Comparison of ENCODE assay signal across 25 cellular contexts in the genomic region with DNA sequence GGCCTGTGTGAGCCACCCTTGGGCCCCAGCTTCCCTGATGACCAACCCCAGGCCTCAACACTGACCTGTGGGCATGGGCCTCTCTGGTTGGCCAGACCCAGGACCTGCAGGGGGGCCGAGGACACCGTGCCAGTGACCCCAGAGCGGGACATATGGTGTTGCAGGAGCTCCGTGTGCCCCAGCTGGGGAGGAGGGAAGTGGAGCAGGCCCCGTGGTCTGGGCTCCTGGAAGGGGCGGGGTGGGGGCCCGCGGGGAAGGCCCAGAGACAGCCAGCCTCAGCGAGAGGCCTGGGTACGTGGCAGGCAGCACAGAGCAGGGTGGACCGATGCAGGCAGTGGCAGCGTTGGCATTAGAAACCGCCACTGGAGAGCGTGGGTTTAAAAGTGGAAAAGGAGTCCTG. TPM values are rescaled to one million over a fixed set of nuclear protein-coding genes. Genes with fewer than 3 reads are reported as not detected.
A peak's percentile ranks its signal among the peaks of the same experiment; 100 is the strongest.
DNase-seq lines count a peak whose midpoint lies in the region; ATAC-seq, FAIRE-seq and TF ChIP-seq lines count a peak whose summit lies in the region.
"Had no signal": no experiment of that assay in that cellular context is flagged by ENCODE, and none has a peak within 500 bp of the region (broad histone marks: within the 10 kb centered on the region; RNA-seq: fewer than 3 reads in every experiment).

No MANE protein-coding gene starts in this region.

- no peak overlapping the region for H3K56ac ChIP-seq in H1 (replicated peaks; ENCODE audit: insufficient read length, low read depth, low read length)

- CTCF ChIA-PET in K562 (lab: Yijun Ruan, JAX; ENCODE audit: low intra/inter-chr PET ratio) (no interaction called here), H1 (lab: Charles Lee; ENCODE audit: partially characterized antibody) (interaction anchor here (0.9 to 1.4 kb wide), 3 partner anchors 8 to 44 kb away, joined by 3 to 6 read pairs (median 6); no protein-coding TSS in a partner anchor)

- H4K20me1 ChIP-seq in BLaER1, result peaks cover 16% of the 10 kb centered on the region; the same call in 1 of the 2 replicates
- H4K20me1 ChIP-seq in K562 (replicated peaks; ENCODE audit: control insufficient read depth, insufficient read depth, low read length), result no peaks in the 10 kb centered on the region; the same call in 1 of the 2 replicates
- H4K20me1 ChIP-seq in H1 (replicated peaks in 1 of 2; ENCODE audit: control insufficient read depth in 1 of 2, insufficient read depth in 2 of 2, low read length in 2 of 2), result peaks cover 3 to 11% of the 10 kb centered on the region in 2 experiments

- H3K23ac ChIP-seq in H1 (ENCODE audit: insufficient read length), result no peak overlapping the region

- no peak overlapping the region for H2BK15ac ChIP-seq in H1 (ENCODE audit: low read length)

- FAIRE-seq in K562 (lab: Jason Lieb, UNC) (no peak), H1 (lab: Jason Lieb, UNC) (no peak)
- FAIRE-seq: A549, GM12878, GM18507 had no signal

- ATAC-seq in K562, result no peak
- ATAC-seq: A549; CD8-positive, alpha-beta T cell; GM12878 had no signal

- TF ChIP-seq EP300 in K562 (IDR thresholded peaks at IDR 0.05; ENCODE audit: low read length), result no peak
- no peak for TF ChIP-seq EP300 in H1 (IDR thresholded peaks at IDR 0.05; ENCODE audit: borderline replicate concordance in 1 of 2, low read depth in 2 of 2, low read length in 2 of 2)

- H3K4me1 Mint-ChIP-seq in mesothelial cell of epicardium, result no peaks in the 10 kb centered on the region

- TF ChIP-seq POLR2A in K562 (conservative IDR thresholded peaks at IDR 0.05) (no peak), H1 (IDR thresholded peaks at IDR 0.05; ENCODE audit: control extremely low read depth in 1 of 2, low read depth in 2 of 2, low read length in 2 of 2) (no peak), Peyer's patch (IDR thresholded peaks at IDR 0.05) (no peak)

- H3K4ac ChIP-seq in H1 (replicated peaks; ENCODE audit: insufficient read length, low read depth, low read length), result no peak overlapping the region

- POLR2A ChIA-PET in K562 (lab: Yijun Ruan, JAX) (interaction anchor here (0.6 kb wide), 2 partner anchors 46 to 585 kb away, joined by 3 read pairs; no protein-coding TSS in a partner anchor), H1 (lab: Charles Lee; ENCODE audit: partially characterized antibody) (interaction anchor here (3.0 kb wide), 1 partner anchor 15 kb away, joined by 12 read pairs; no protein-coding TSS in a partner anchor)

- H4K8ac ChIP-seq in H1 (ENCODE audit: extremely low read depth, insufficient read depth, low read length), result peak overlapping the region; percentile 42; the same call in 1 of the 2 replicates

- H2BK5ac ChIP-seq in H1 (ENCODE audit: low read depth, low read length), result no peak overlapping the region

- H4K5ac ChIP-seq in H1 (ENCODE audit: insufficient read length, low read depth, low read length), result no peak overlapping the region

- H3K4me3 ChIP-seq in BLaER1 (peak overlapping the region; percentile 56), K562 (no peak overlapping the region), H1 (ENCODE audit: extremely low read depth in 1 of 4, insufficient read depth in 2 of 4, low read depth in 3 of 4, low read length in 4 of 4) (no peak overlapping the region), Peyer's patch (no peak overlapping the region)
- H3K4me3 ChIP-seq: A549, GM12878, GM23248 had no signal

- intact Hi-C loops in K562 (cut with micrococcal nuclease), result no loop called here

- H3K79me1 ChIP-seq in H1 (ENCODE audit: low read depth, low read length), result peaks cover 12% of the 10 kb centered on the region

- H3K18ac ChIP-seq in H1 (ENCODE audit: extremely low read depth, low read length), result no peak overlapping the region

- TF ChIP-seq CTCF in K562 (IDR thresholded peaks at IDR 0.05 in 2 of 3, conservative IDR thresholded peaks at IDR 0.05 in 1 of 3; ENCODE audit: insufficient read depth in 2 of 3, low read depth in 1 of 3, low read length in 3 of 3) (no peak), H1 (IDR thresholded peaks at IDR 0.05; ENCODE audit: control extremely low read depth in 1 of 3, insufficient read depth in 1 of 3, low read depth in 1 of 3, low read length in 3 of 3) (no peak), mesothelial cell of epicardium (IDR thresholded peaks at IDR 0.05; ENCODE audit: unreplicated experiment) (no peak), Peyer's patch (IDR thresholded peaks at IDR 0.05) (no peak)

- TF ChIP-seq RAD21 in K562 (CRISPR knock-in tag; conservative IDR thresholded peaks at IDR 0.05 in 1 of 2, IDR thresholded peaks at IDR 0.05 in 1 of 2) (no peak), H1 (IDR thresholded peaks at IDR 0.05 in 1 of 2, conservative IDR thresholded peaks at IDR 0.05 in 1 of 2; ENCODE audit: low read depth in 2 of 2, low read length in 2 of 2) (no peak)

- H3K27me3 Mint-ChIP-seq in mesothelial cell of epicardium (ENCODE audit: low read depth), result no peaks in the 10 kb centered on the region
- H3K27me3 Mint-ChIP-seq: CD4-positive, CD25-positive, alpha-beta regulatory T cell had no signal

- H3K4me1 ChIP-seq in BLaER1 (peaks cover 89% of the 10 kb centered on the region), K562 (replicated peaks in 1 of 2; ENCODE audit: control insufficient read depth in 2 of 2, insufficient read depth in 2 of 2, low read length in 2 of 2) (peaks cover 0 to 27% of the 10 kb centered on the region in 2 experiments; a peak in 1 of 5 replicates), H1 (replicated peaks in 1 of 4; ENCODE audit: control insufficient read depth in 3 of 4, insufficient read depth in 4 of 4, low read length in 3 of 4) (peaks cover 0 to 2% (median 0%) of the 10 kb centered on the region in 4 experiments; a peak in 1 of 7 replicates), Peyer's patch (no peaks in the 10 kb centered on the region)
- H3K4me1 ChIP-seq: A549, BE2C, Caco-2 had no signal

- peaks cover 26% of the 10 kb centered on the region for H3K36me3 Mint-ChIP-seq in mesothelial cell of epicardium

- H2AK5ac ChIP-seq in H1 (ENCODE audit: low read depth, low read length), result no peak overlapping the region

- no TSS peak for BruUV-seq in K562 (replicated peaks; lab: Mats Ljungman, UMichigan)

- H3K9me1 ChIP-seq in K562 (ENCODE audit: control insufficient read depth, insufficient read depth, low read length), result peaks cover 7% of the 10 kb centered on the region

- H3K4me2 ChIP-seq in BLaER1, result peak overlapping the region; percentile 96
- H3K4me2 ChIP-seq in K562 (ENCODE audit: insufficient read depth, low read length), result no peak overlapping the region
- H3K4me2 ChIP-seq in H1 (ENCODE audit: insufficient read depth in 1 of 2, low read depth in 2 of 2, low read length in 2 of 2), result no peak overlapping the region
- H3K4me2 ChIP-seq: A549 had no signal

- H3K9me3 ChIP-seq in BLaER1 (peaks cover 14% of the 10 kb centered on the region), K562 (replicated peaks; ENCODE audit: control insufficient read depth, insufficient read depth, low read depth, low read length) (no peaks in the 10 kb centered on the region), H1 (ENCODE audit: insufficient read depth in 2 of 2, low read depth in 1 of 2, low read length in 1 of 2) (peaks cover 5 to 9% of the 10 kb centered on the region in 2 experiments; a peak in 2 of 4 replicates), Peyer's patch (no peaks in the 10 kb centered on the region)
- H3K9me3 ChIP-seq: A549, BE2C, Caco-2 had no signal

- in situ Hi-C loops in G401 (cut with HindIII; ENCODE audit: low sequenced_read_pairs), result no loop called here
- in situ Hi-C loops in K562 (cut with MboI), result no loop called here

- peaks cover 17% of the 10 kb centered on the region for H3K9me3 Mint-ChIP-seq in mesothelial cell of epicardium
- H3K9me3 Mint-ChIP-seq: CD8-positive, alpha-beta T cell had no signal

- H3K9ac ChIP-seq in BLaER1 (peak overlapping the region; percentile 71), K562 (ENCODE audit: insufficient read depth in 1 of 2, low read depth in 2 of 2, low read length in 2 of 2) (no peak overlapping the region), H1 (replicated peaks in 1 of 4; ENCODE audit: extremely low read depth in 1 of 4, low read depth in 3 of 4, low read length in 3 of 4) (no peak overlapping the region)
- H3K9ac ChIP-seq: GM23248 had no signal

- H3K79me2 ChIP-seq in K562 (ENCODE audit: control insufficient read depth, insufficient read depth, low read length), result no peaks in the 10 kb centered on the region
- H3K79me2 ChIP-seq in H1 (ENCODE audit: control insufficient read depth in 1 of 2, insufficient read depth in 2 of 2, low read length in 2 of 2), result no peaks in the 10 kb centered on the region

- H3K36me3 ChIP-seq in BLaER1 (peaks cover 24% of the 10 kb centered on the region; the same call in 1 of the 2 replicates), K562 (ENCODE audit: control insufficient read depth, insufficient read depth, low read length) (peaks cover 20% of the 10 kb centered on the region; the same call in 2 of the 3 replicates), H1 (ENCODE audit: control insufficient read depth in 2 of 4, insufficient read depth in 4 of 4, low read length in 3 of 4) (peaks cover 11 to 22% (median 22%) of the 10 kb centered on the region in 4 experiments), Peyer's patch (peaks cover 0 to 35% (median 0%) of the 10 kb centered on the region in 3 donors)

- H3K23me2 ChIP-seq in H1 (ENCODE audit: low read depth, low read length), result peaks cover 5% of the 10 kb centered on the region; the same call in 1 of the 2 replicates

- H2BK12ac ChIP-seq in H1 (ENCODE audit: low read depth, low read length), result no peak overlapping the region

- DNase-seq in G401 (ENCODE audit: low spot score) (peak; percentile 59), K562 (ENCODE audit: extremely low read depth in 1 of 4, low spot score in 3 of 4) (no peak), H1 (ENCODE audit: low read depth in 1 of 2, low spot score in 2 of 2) (no peak), mesothelial cell of epicardium (ENCODE audit: low spot score in 2 of 2, unreplicated experiment in 2 of 2) (no peak), Peyer's patch (no peak), NCI-H510A (lab: John Stamatoyannopoulos, UW) (no peak)
- DNase-seq: 8988T; ACHN; AML-193; BE2C; Caco-2; CD4-positive, CD25-positive, alpha-beta regulatory T cell; CD8-positive, alpha-beta T cell; DMS153; DND-41; GDM1; GM23248; H9; HFFc6 had no signal

- no peak overlapping the region for H2BK120ac ChIP-seq in H1 (replicated peaks; ENCODE audit: low read depth, low read length)

- WGBS in K562 (ENCODE audit: insufficient coverage, low coverage, missing lambda C conversion rate), result 60% methylated on average over 2 of the region's 14 CpGs
- 94% methylated on average over 6 of the region's 14 CpGs; no CpG with 5 or more reads in 1 of the 2 experiments for WGBS in H1 (ENCODE audit: extremely low coverage in 1 of 2, insufficient coverage in 1 of 2, insufficient read length in 1 of 2, insufficient replicate concordance in 2 of 2, low coverage in 1 of 2, low lambda C conversion rate in 2 of 2, missing lambda C conversion rate in 1 of 2), 2 experiments

- no peak overlapping the region for H3K4me3 Mint-ChIP-seq in mesothelial cell of epicardium
- H3K4me3 Mint-ChIP-seq: CD4-positive, CD25-positive, alpha-beta regulatory T cell; CD8-positive, alpha-beta T cell; H9; HFFc6 had no signal

- H3K14ac ChIP-seq in H1 (ENCODE audit: insufficient read length), result no peak overlapping the region

- H2BK20ac ChIP-seq in H1 (ENCODE audit: low read length), result no peak overlapping the region

- no peak overlapping the region for H2AFZ ChIP-seq in K562 (ENCODE audit: low read depth, low read length)
- H2AFZ ChIP-seq in H1 (ENCODE audit: low read length), result no peak overlapping the region
- H2AFZ ChIP-seq: GM23248 had no signal

- H3K27ac ChIP-seq in BLaER1 (peak overlapping the region; percentile 95), K562 (ENCODE audit: extremely low read depth, low read depth, low read length) (no peak overlapping the region), H1 (ENCODE audit: low read depth, low read length) (no peak overlapping the region), Peyer's patch (no peak overlapping the region)
- H3K27ac ChIP-seq: A549, C4-2B, GM23248 had no signal

- no peak overlapping the region for H3K27ac Mint-ChIP-seq in mesothelial cell of epicardium
- H3K27ac Mint-ChIP-seq: CD4-positive, CD25-positive, alpha-beta regulatory T cell; CD8-positive, alpha-beta T cell; H9; HFFc6 had no signal

- H4K91ac ChIP-seq in H1 (replicated peaks; ENCODE audit: insufficient read length, low read length), result no peak overlapping the region

- H3K27me3 ChIP-seq in BLaER1 (no peaks in the 10 kb centered on the region), K562 (ENCODE audit: control insufficient read depth in 2 of 2, insufficient read depth in 2 of 2, low read length in 2 of 2) (peaks cover 2 to 26% of the 10 kb centered on the region in 2 experiments; a peak in 4 of 5 replicates), H1 (replicated peaks in 1 of 4; ENCODE audit: control insufficient read depth in 3 of 4, extremely low read depth in 1 of 4, insufficient read depth in 3 of 4, low read length in 3 of 4) (peaks cover 0 to 2% (median 0%) of the 10 kb centered on the region in 4 experiments; a peak in 1 of 7 replicates), Peyer's patch (no peaks in the 10 kb centered on the region)
- H3K27me3 ChIP-seq: BE2C had no signal

RNA-seq across cellular contexts. Expression of gene MUC6, which starts 22.2 kb away (rescaled TPM):
- total RNA-seq in G401 (2014; rRNA removed; shearing (Covaris generic)), result not detected in 2 replicates
- not detected in 2 replicates for total RNA-seq in K562 (2011; cell fraction: chromatin; rRNA removed; ENCODE audit: low replicate concordance)
- not detected in 2 replicates for total RNA-seq in K562 (2011; cell fraction: nucleolus; rRNA removed)
- total RNA-seq in K562 (2011; cell fraction: nucleoplasm; rRNA removed), result not detected in 2 replicates
- total RNA-seq in K562 (2014; rRNA removed) (not detected in 2 replicates), K562 (2014; rRNA removed; fragmentation: Illumina TruSeq; extraction: Trizol) (not detected in 2 replicates), K562 (2015; rRNA removed; fragmentation: Illumina TruSeq; extraction: Trizol) (not detected in 2 replicates), K562 (2021) (0.16 TPM in 1 of 2 replicates, not detected in the other), mesothelial cell of epicardium (not detected in 3 replicates), Peyer's patch (not detected)
- polyA plus RNA-seq in K562 (2011; rRNA removed) (not detected in 2 replicates), K562 (2014; fragmentation: Illumina TruSeq; extraction: Trizol) (not detected in 2 replicates), K562 (2014; fragmentation: Nextera tagmentation; extraction: Ambion mirVana) (not detected), K562 (2014; rRNA removed) (0.01 TPM in 1 of 2 replicates, not detected in the other), H1 (2011; rRNA removed) (0.09 TPM in 1 of 2 replicates, not detected in the other)
- polyA plus RNA-seq in K562 (2011; cell fraction: cytosol; rRNA removed), result not detected in 2 replicates
- not detected in 2 replicates for polyA plus RNA-seq in K562 (2011; cell fraction: nucleus; rRNA removed)
- polyA plus RNA-seq in K562 (2012), result 0.03 and 0.06 TPM in 2 replicates
- polyA minus RNA-seq in K562 (2011; rRNA and poly(A)+ RNA removed), result not detected in 2 replicates
- not detected in 2 replicates for polyA minus RNA-seq in K562 (2011; cell fraction: cytosol; rRNA and poly(A)+ RNA removed)
- not detected in 2 replicates for polyA minus RNA-seq in K562 (2011; cell fraction: nucleus; rRNA and poly(A)+ RNA removed)
- not detected in 2 replicates for total RNA-seq in H1 (2021; fragmentation: NEBNext Ultra II Directional; extraction: Animal tissue kit (Norgen Biotek cat#: 25700))
- not detected for polyA plus RNA-seq in H1 (2011; cell fraction: cytosol; rRNA removed)
- polyA plus RNA-seq in H1 (2011; cell fraction: nucleus; rRNA removed), result not detected
- polyA plus RNA-seq in H1 (2012, experiment 1 of 2), result 0.24 to 1.1 TPM (median 0.29 TPM) in 4 replicates
- 0.03 TPM for polyA plus RNA-seq in H1 (2012, experiment 2 of 2)
- polyA plus RNA-seq in H1 (2013, experiment 1 of 2), result under 0.01 TPM
- polyA plus RNA-seq in H1 (2013, experiment 2 of 2), result not detected
- not detected in 2 replicates for polyA minus RNA-seq in H1 (2011; rRNA and poly(A)+ RNA removed)
- polyA minus RNA-seq in H1 (2011; cell fraction: cytosol; rRNA and poly(A)+ RNA removed), result not detected
- polyA minus RNA-seq in H1 (2011; cell fraction: nucleus; rRNA and poly(A)+ RNA removed), result not detected
- total RNA-seq: Caco-2; CD4-positive, CD25-positive, alpha-beta regulatory T cell; CD8-positive, alpha-beta T cell; GM23248; H4; H9; HFFc6 had no signal
- polyA plus RNA-seq: A549, GM23248 had no signal
